ENCODE assay signal across 15 cellular contexts in the genomic region with DNA sequence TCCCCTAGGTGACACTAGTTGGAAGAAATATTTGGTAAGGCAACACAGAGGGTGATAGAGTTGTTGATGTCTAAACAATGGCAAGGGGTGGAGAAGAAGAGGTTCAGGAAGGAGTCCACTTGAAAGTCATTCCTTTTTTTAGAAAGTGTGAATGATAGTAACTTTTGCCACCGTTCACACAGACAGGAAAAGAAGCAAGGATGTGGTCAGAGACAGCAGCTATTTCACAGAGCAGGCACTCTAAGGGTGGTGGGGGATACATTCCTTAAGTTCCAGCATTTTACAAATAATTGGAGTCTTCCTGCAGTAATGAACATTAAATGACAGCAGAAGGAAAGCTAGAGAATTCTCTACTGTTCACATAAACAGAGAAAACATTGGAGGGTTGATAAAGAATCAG.
"Had no signal": no experiment of that assay in that cellular context is flagged by ENCODE, and none has a peak within 500 bp of the region (broad histone marks: within the 10 kb centered on the region; RNA-seq: fewer than 3 reads in every experiment).

No MANE protein-coding gene starts in this region.

- H3K4me3 ChIP-seq: body of pancreas, esophagus muscularis mucosa, left lung, sigmoid colon had no signal

- ATAC-seq: body of pancreas; left lung; stimulated activated naive CD8-positive, alpha-beta T cell treated with anti-CD3 and anti-CD28 coated beads, Interleukin-15, amount 100 ng/mL, for 72 hours had no signal

- H3K36me3 ChIP-seq: esophagus muscularis mucosa, left lung, sigmoid colon had no signal

- H3K9me3 ChIP-seq: body of pancreas, esophagus muscularis mucosa, sigmoid colon, testis had no signal

- H3K27ac ChIP-seq: body of pancreas, esophagus muscularis mucosa, left lung, sigmoid colon, testis had no signal

- H3K27me3 Mint-ChIP-seq: activated CD4-positive, alpha-beta T cell treated with anti-CD3 and anti-CD28 coated beads, Interleukin-2, amount 10 ng/mL, durations not matched to agents 7 days and 5 days; activated naive CD4-positive, alpha-beta T cell treated with anti-CD3 and anti-CD28 coated beads, Interleukin-2, amount 10 ng/mL, durations not matched to agents 7 days and 5 days; central memory CD8-positive, alpha-beta T cell; stimulated activated naive CD8-positive, alpha-beta T cell treated with anti-CD3 and anti-CD28 coated beads, Interleukin-15, amount 100 ng/mL, for 72 hours had no signal

- H3K27me3 ChIP-seq: body of pancreas, esophagus muscularis mucosa, left lung, sigmoid colon, testis had no signal

- DNase-seq: activated CD4-positive, alpha-beta T cell treated with anti-CD3 and anti-CD28 coated beads, Interleukin-2, amount 10 ng/mL, durations not matched to agents 7 days and 5 days; activated naive CD4-positive, alpha-beta T cell treated with anti-CD3 and anti-CD28 coated beads, Interleukin-2, amount 10 ng/mL, durations not matched to agents 7 days and 5 days; body of pancreas; foreskin fibroblast; left lung; sigmoid colon; stimulated activated CD4-positive, alpha-beta T cell treated with anti-CD3 and anti-CD28 coated beads, Interleukin-12 subunit alpha, Interleukin-12 subunit beta, amount 100 ng/mL, for 4 hours; stimulated activated CD4-positive, alpha-beta T cell treated with anti-CD3 and anti-CD28 coated beads, Interleukin-4, amount 100 ng/mL, for 1 hour; stimulated activated CD8-positive, alpha-beta memory T cell treated with anti-CD3 and anti-CD28 coated beads, Interleukin-4, amount 100 ng/mL, for 48 hours; stimulated activated naive CD8-positive, alpha-beta T cell treated with anti-CD3 and anti-CD28 coated beads, Interleukin-15, amount 100 ng/mL, for 72 hours; T1000 had no signal

- H3K36me3 Mint-ChIP-seq: activated naive CD4-positive, alpha-beta T cell treated with anti-CD3 and anti-CD28 coated beads, Interleukin-2, amount 10 ng/mL, durations not matched to agents 7 days and 5 days had no signal

- H3K27ac Mint-ChIP-seq: activated CD4-positive, alpha-beta T cell treated with anti-CD3 and anti-CD28 coated beads, Interleukin-2, amount 10 ng/mL, durations not matched to agents 7 days and 5 days; activated naive CD4-positive, alpha-beta T cell treated with anti-CD3 and anti-CD28 coated beads, Interleukin-2, amount 10 ng/mL, durations not matched to agents 7 days and 5 days; activated T-helper 2 cell treated with anti-CD3 and anti-CD28 coated beads, Interferon-gamma antibody, Interleukin-2, Interleukin-4, amounts not matched to agents 10 μg/mL and 5 μg/mL and 100 μg/mL, durations not matched to agents 14 hours and 24 hours and 36 hours; stimulated activated naive CD8-positive, alpha-beta T cell treated with anti-CD3 and anti-CD28 coated beads, Interleukin-15, amount 100 ng/mL, for 72 hours had no signal

- H3K4me1 ChIP-seq: body of pancreas, esophagus muscularis mucosa, left lung, sigmoid colon, testis had no signal

- H3K4me3 Mint-ChIP-seq: activated CD4-positive, alpha-beta T cell treated with anti-CD3 and anti-CD28 coated beads, Interleukin-2, amount 10 ng/mL, durations not matched to agents 7 days and 5 days; activated naive CD4-positive, alpha-beta T cell treated with anti-CD3 and anti-CD28 coated beads, Interleukin-2, amount 10 ng/mL, durations not matched to agents 7 days and 5 days; central memory CD8-positive, alpha-beta T cell; stimulated activated naive CD8-positive, alpha-beta T cell treated with anti-CD3 and anti-CD28 coated beads, Interleukin-15, amount 100 ng/mL, for 72 hours had no signal

- H3K9me3 Mint-ChIP-seq: activated CD4-positive, alpha-beta T cell treated with anti-CD3 and anti-CD28 coated beads, Interleukin-2, amount 10 ng/mL, durations not matched to agents 7 days and 5 days had no signal

- H3K4me1 Mint-ChIP-seq: activated CD4-positive, alpha-beta T cell treated with anti-CD3 and anti-CD28 coated beads, Interleukin-2, amount 10 ng/mL, durations not matched to agents 7 days and 5 days; activated naive CD4-positive, alpha-beta T cell treated with anti-CD3 and anti-CD28 coated beads, Interleukin-2, amount 10 ng/mL, durations not matched to agents 7 days and 5 days; central memory CD8-positive, alpha-beta T cell; stimulated activated naive CD8-positive, alpha-beta T cell treated with anti-CD3 and anti-CD28 coated beads, Interleukin-15, amount 100 ng/mL, for 72 hours had no signal
